ENCODE assay signal across 8 cellular contexts in the genomic region with DNA sequence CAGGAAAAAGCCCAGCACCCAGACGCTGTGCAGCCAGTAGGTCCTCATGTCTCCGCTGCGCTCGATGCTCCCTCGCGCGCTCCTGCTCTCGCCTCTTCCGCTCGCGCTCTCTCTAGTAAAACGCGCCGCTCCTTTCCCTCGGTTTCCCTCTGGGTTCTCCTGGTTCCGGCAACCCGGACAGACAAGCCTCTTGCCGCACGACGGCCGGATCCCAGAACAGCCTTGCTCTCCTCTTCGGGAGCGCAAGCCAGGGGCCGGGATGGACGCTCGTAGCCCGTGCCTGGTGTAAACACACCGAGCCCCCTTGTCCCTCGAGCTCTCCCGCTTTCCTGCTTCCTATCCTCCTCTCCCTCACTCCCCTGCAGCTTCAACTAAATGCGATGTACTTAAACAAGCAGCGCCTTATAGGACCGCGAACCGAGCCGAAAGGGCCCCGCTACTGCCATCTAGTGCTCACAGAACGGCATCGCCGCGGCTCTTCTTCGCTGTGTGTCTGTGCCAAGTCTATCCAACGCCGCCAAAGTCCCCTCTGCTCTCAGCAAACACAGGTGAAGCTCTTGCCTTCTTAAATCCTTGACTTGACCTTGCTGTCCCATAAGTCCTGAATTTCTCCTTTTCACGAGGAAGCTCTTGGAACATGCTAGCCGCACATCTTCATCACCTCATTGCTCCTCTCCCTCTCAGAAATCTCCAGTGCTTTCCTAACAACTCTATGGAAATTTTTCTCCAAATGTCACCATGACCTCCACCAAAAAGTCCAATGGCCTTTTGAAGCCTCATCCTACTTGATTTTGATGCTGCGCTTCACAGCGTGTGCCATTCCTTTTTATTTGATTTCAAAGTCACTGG.
DNase-seq lines count a peak whose midpoint lies in the region; ATAC-seq and TF ChIP-seq lines count a peak whose summit lies in the region.

No MANE protein-coding gene starts in this region.

- peak overlapping the region in 58 of 59 donors; percentile 45 to 95 (median 85) for H3K27ac ChIP-seq in dorsolateral prefrontal cortex

- peak overlapping the region; percentile 36 for H3K4me3 ChIP-seq in AG09309 (ENCODE audit: control insufficient read depth, low read depth, low read length)
- peak overlapping the region; percentile 53 to 93 (median 77) for H3K4me3 ChIP-seq in dorsolateral prefrontal cortex

- ATAC-seq in GM18870 (IDR thresholded peaks at IDR 0.05; ENCODE audit: unreplicated experiment) (peak; percentile 89), HG03064 (IDR thresholded peaks at IDR 0.05; ENCODE audit: low read depth, unreplicated experiment) (peak; percentile 96), left lobe of liver (peak; percentile 99)

- no peaks in the 10 kb centered on the region for H3K27me3 ChIP-seq in dorsolateral prefrontal cortex

- peak; percentile 23 for DNase-seq in AG09309 (ENCODE audit: low read depth)
- peak; percentile 52 for DNase-seq in NCI-H187 treated with DMSO at 0.1 percent for 48 hours (lab: John Stamatoyannopoulos, UW)
- DNase-seq in UCSD-AML1 (lab: John Stamatoyannopoulos, UW; ENCODE audit: unreplicated experiment) = peak; percentile 91
- DNase-seq in dorsolateral prefrontal cortex = peak; percentile 54 to 91 (median 86)
- peak; percentile 68 for DNase-seq in left lobe of liver (ENCODE audit: low spot score)
- DNase-seq in stimulated activated CD4-positive, alpha-beta T cell treated with anti-CD3 and anti-CD28 coated beads, Interleukin-1b, Interleukin-23, amount 100 ng/mL, for 48 hours = peak; percentile 53

- intact Hi-C loops in dorsolateral prefrontal cortex (cut with DNase I) = loop anchor here (5.0 to 10.0 kb wide), 2 partner anchors 980 to 983 kb away; no protein-coding TSS in a partner anchor

- TF ChIP-seq CTCF in AG09309 (IDR thresholded peaks at IDR 0.05; ENCODE audit: control insufficient read depth, insufficient read depth, low read depth, low read length, missing control alignments) (peak; percentile 88), dorsolateral prefrontal cortex (IDR thresholded peaks at IDR 0.05 in 54 of 56, conservative IDR thresholded peaks at IDR 0.05 in 2 of 56; ENCODE audit: low read depth in 1 of 56, partially characterized antibody in 56 of 56) (peak; percentile 68 to 96 (median 91))

Comparison
In these comparisons a context has a peak if more than half of its experiments do, and no peak if none do; other contexts are left out.
1. Peak in every context shown above with its lines: DNase-seq, ATAC-seq, H3K4me3 ChIP-seq and H3K27ac ChIP-seq.
2. DNase-seq: peak in every context shown above with its lines; median percentile 91 in UCSD-AML1; 86 in dorsolateral prefrontal cortex; 68 in left lobe of liver; 53 in stimulated activated CD4-positive, alpha-beta T cell treated with anti-CD3 and anti-CD28 coated beads, Interleukin-1b, Interleukin-23, amount 100 ng/mL, for 48 hours; 52 in NCI-H187 treated with DMSO at 0.1 percent for 48 hours; 23 in AG09309.